ENCODE assay signal across 2 cellular contexts in the genomic region with DNA sequence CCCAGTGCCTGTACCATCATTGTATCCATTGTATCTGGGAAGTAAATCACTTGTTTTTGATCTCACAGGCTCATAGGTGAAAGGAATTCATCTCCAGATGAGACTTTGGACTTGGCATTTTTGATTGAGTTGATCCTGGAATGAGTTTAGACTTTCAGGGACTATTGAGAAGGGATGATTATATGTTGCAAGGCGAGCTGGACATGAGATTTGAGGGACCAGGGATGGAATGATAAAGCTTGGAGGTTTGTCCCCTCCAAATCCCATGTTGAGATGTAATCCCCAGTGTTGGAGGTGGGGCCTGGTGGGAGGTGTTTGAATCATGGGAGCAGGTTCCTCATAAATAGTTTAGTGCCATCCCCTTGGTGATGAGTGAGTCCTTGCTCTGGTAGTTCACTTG.
TF ChIP-seq lines count a peak whose summit lies in the region.
"Not testable (repeated sequence)": the region's sequence is repeated elsewhere in the genome, so short reads cannot be mapped to it uniquely, and the experiment has no call there.

No MANE protein-coding gene starts in this region.

TF ChIP-seq in H1, 55 proteins besides CTCF, POLR2A, EP300 and RAD21:
- TF ChIP-seq PHF8 (conservative IDR thresholded peaks at IDR 0.05; ENCODE audit: low read depth, low read length): 0 out of 2 replicates have a peak, but pooled peaks have one; percentile 14

TF ChIP-seq in HepG2, 621 proteins besides CTCF, POLR2A, EP300 and RAD21:
- peak; percentile 52; the same call in 1 of the 2 replicates for TF ChIP-seq NONO (IDR thresholded peaks at IDR 0.05)
- TF ChIP-seq NONO (CRISPR knock-in tag; conservative IDR thresholded peaks at IDR 0.05): not testable (repeated sequence)
TF ChIP-seq in HepG2: peak in this region for 1; not testable (repeated sequence) for 620.
